Comparison of ENCODE assay signal across 20 cellular contexts in the genomic region with DNA sequence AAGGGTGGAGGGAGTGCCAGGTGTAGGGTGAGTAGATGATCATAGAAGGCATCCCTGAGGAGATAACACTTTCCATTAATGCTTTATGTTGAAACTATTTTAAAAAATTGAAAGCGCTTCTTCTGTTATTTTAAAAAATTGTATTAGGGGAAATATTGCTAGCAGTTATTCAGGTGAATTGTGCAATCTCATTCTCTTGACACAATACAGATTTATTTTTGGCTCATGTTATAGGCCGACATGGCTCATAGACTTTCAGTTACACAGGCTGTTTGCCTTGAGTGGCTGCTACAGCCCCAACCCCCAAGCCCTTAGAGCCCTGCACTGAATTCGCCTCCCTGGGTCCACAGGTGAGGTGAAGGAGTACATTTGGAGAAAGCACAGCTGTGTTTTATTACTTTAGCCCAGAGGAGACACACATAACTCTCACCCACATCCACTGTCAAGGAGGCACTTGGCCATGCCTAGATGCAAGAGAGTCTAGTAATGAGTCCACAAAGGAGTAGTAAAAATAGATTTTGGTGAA.
"Had no signal": no experiment of that assay in that cellular context is flagged by ENCODE, and none has a peak within 500 bp of the region (broad histone marks: within the 10 kb centered on the region; RNA-seq: fewer than 3 reads in every experiment).

No MANE protein-coding gene starts in this region.

- ATAC-seq: activated CD4-positive, alpha-beta T cell treated with anti-CD3 and anti-CD28 coated beads for 36 hours; esophagus mucosa; gastroesophageal sphincter; heart left ventricle; WTC11 had no signal

- H3K27me3 ChIP-seq: cardiac muscle cell, gastroesophageal sphincter, heart left ventricle, ovary, sigmoid colon, testis, upper lobe of left lung had no signal

- DNase-seq: activated CD4-positive, alpha-beta T cell treated with anti-CD3 and anti-CD28 coated beads for 36 hours; activated CD4-positive, alpha-beta T cell treated with anti-CD3 and anti-CD28 coated beads, Interleukin-2, amount 50 U/mL, for 48 hours; activated naive CD4-positive, alpha-beta T cell; activated naive CD8-positive, alpha-beta T cell treated with anti-CD3 and anti-CD28 coated beads for 36 hours; activated T-cell treated with anti-CD3 and anti-CD28 coated beads for 4 hours; amygdala; effector CD8-positive, alpha-beta T cell; heart left ventricle; kidney glomerular epithelial cell; mesenchymal stem cell; naive thymus-derived CD4-positive, alpha-beta T cell; ovary; sigmoid colon; stimulated activated CD4-positive, alpha-beta T cell treated with anti-CD3 and anti-CD28 coated beads, Interleukin-4, amount 100 ng/mL, for 24 hours; testis; upper lobe of left lung had no signal

- H3K9me3 ChIP-seq: gastroesophageal sphincter, heart left ventricle, ovary, sigmoid colon, testis, upper lobe of left lung had no signal

- H3K4me3 ChIP-seq: cardiac muscle cell, gastroesophageal sphincter, heart left ventricle, ovary, sigmoid colon, testis, upper lobe of left lung had no signal

- H3K4me1 ChIP-seq: upper lobe of left lung had no signal

- H3K36me3 ChIP-seq: cardiac muscle cell, gastroesophageal sphincter, heart left ventricle, ovary, sigmoid colon, upper lobe of left lung had no signal

- H3K27ac ChIP-seq: cardiac muscle cell, gastroesophageal sphincter, heart left ventricle, ovary, sigmoid colon, testis, upper lobe of left lung had no signal
